ENCODE assay signal across 8 cellular contexts in the genomic region with DNA sequence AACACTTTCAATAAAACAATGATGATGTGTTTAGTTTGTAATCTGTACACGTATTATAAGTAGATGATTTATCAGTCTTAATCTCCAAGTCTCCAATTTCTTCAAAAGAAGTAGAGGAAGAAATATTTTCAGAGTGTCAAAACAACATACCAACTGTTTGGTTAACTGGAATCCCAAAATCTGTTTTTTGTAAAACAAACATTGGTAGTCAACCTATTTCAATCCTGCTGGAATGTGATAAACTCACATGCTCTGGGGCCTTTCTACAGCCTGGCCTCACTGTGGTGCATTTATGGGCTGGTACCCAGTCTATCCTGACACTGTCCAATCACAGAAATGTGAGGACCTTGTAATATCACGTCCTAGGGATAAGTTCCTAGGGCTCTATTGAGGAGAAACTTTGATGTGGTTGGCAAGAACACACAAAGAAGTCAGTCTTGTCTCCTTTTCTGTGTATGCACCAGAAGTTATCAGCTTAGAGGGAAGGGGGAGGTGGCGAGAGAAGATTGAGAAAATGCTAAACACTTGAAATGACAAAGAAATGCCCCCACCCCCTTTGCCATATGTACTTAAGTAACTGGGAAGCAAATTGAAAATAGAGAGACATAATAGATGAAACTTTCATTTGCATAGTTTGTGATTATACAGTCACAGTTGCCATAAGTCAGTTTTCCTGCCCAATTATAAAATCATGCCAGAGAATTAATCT. TPM values are rescaled to one million over a fixed set of nuclear protein-coding genes. Genes with fewer than 3 reads are reported as not detected.
DNase-seq lines count a peak whose midpoint lies in the region; ATAC-seq and TF ChIP-seq lines count a peak whose summit lies in the region.

No MANE protein-coding gene starts in this region.

- no peaks in the 10 kb centered on the region for H3K9me3 Mint-ChIP-seq in activated CD4-positive, alpha-beta T cell treated with anti-CD3 and anti-CD28 coated beads, Interleukin-2, amount 10 ng/mL, durations not matched to agents 24 days and 14 days
- no peaks in the 10 kb centered on the region for H3K9me3 Mint-ChIP-seq in nephron
- no peaks in the 10 kb centered on the region for H3K9me3 Mint-ChIP-seq in osteocyte (ENCODE audit: unreplicated experiment)

- no peaks in the 10 kb centered on the region for H3K36me3 Mint-ChIP-seq in activated CD4-positive, alpha-beta T cell treated with anti-CD3 and anti-CD28 coated beads, Interleukin-2, amount 10 ng/mL, durations not matched to agents 24 days and 14 days (ENCODE audit: low read depth)
- no peaks in the 10 kb centered on the region for H3K36me3 Mint-ChIP-seq in nephron (ENCODE audit: low read depth)
- H3K36me3 Mint-ChIP-seq in osteocyte (ENCODE audit: unreplicated experiment) = no peaks in the 10 kb centered on the region

- H3K27me3 Mint-ChIP-seq in activated CD4-positive, alpha-beta T cell treated with anti-CD3 and anti-CD28 coated beads, Interleukin-2, amount 10 ng/mL, durations not matched to agents 24 days and 14 days = peaks cover 4% of the 10 kb centered on the region
- peaks cover 4% of the 10 kb centered on the region for H3K27me3 Mint-ChIP-seq in nephron (ENCODE audit: low read depth)
- peaks cover 8% of the 10 kb centered on the region for H3K27me3 Mint-ChIP-seq in osteocyte (ENCODE audit: unreplicated experiment)

- H3K27me3 ChIP-seq in colonic mucosa = no peaks in the 10 kb centered on the region

- H3K9ac ChIP-seq in colonic mucosa (ENCODE audit: low read depth in 2 of 2, low read length in 2 of 2) = no peak overlapping the region

- DNase-seq in activated CD4-positive, alpha-beta T cell treated with anti-CD3 and anti-CD28 coated beads, Interleukin-2, amount 10 ng/mL, durations not matched to agents 24 days and 14 days = no peak
- no peak for DNase-seq in activated CD4-positive, alpha-beta T cell treated with anti-CD3 and anti-CD28 coated beads for 4 hours
- no peak for DNase-seq in colonic mucosa
- DNase-seq in osteocyte (ENCODE audit: extremely low spot score, unreplicated experiment) = no peak
- DNase-seq in UCSD-AML1 (lab: John Stamatoyannopoulos, UW; ENCODE audit: unreplicated experiment) = no peak

- intact Hi-C loops in activated CD4-positive, alpha-beta T cell treated with anti-CD3 and anti-CD28 coated beads, Interleukin-2, amount 10 ng/mL, durations not matched to agents 24 days and 14 days (cut with micrococcal nuclease) = loop anchor here (1.0 kb wide), 1 partner anchor 9 kb away; no protein-coding TSS in a partner anchor
- intact Hi-C loops in colonic mucosa (cut with DNase I) = no loop called here

- H3K4me1 ChIP-seq in colonic mucosa = no peaks in the 10 kb centered on the region

- peak overlapping the region; percentile 64 for H3K4me3 Mint-ChIP-seq in activated CD4-positive, alpha-beta T cell treated with anti-CD3 and anti-CD28 coated beads, Interleukin-2, amount 10 ng/mL, durations not matched to agents 24 days and 14 days
- H3K4me3 Mint-ChIP-seq in nephron (no peak overlapping the region), osteocyte (ENCODE audit: unreplicated experiment) (no peak overlapping the region)

- H3K4me1 Mint-ChIP-seq in activated CD4-positive, alpha-beta T cell treated with anti-CD3 and anti-CD28 coated beads, Interleukin-2, amount 10 ng/mL, durations not matched to agents 24 days and 14 days = peaks cover 21% of the 10 kb centered on the region
- H3K4me1 Mint-ChIP-seq in nephron = peaks cover 18% of the 10 kb centered on the region
- peaks cover 1% of the 10 kb centered on the region for H3K4me1 Mint-ChIP-seq in osteocyte (ENCODE audit: unreplicated experiment)

- TF ChIP-seq CTCF in nephron (IDR thresholded peaks at IDR 0.05; ENCODE audit: unreplicated experiment in 3 of 3) (no peak), colonic mucosa (IDR thresholded peaks at IDR 0.05) (no peak), osteocyte (IDR thresholded peaks at IDR 0.05) (no peak)

- ATAC-seq in HG02588 (IDR thresholded peaks at IDR 0.05; ENCODE audit: unreplicated experiment) = peak; percentile 48
- peak; percentile 24 for ATAC-seq in HG03575 (IDR thresholded peaks at IDR 0.05; ENCODE audit: extremely low read depth, insufficient number of reproducible peaks, low FRiP score, unreplicated experiment)

- no peak overlapping the region for H3K27ac ChIP-seq in colonic mucosa

- peak overlapping the region; percentile 87 for H3K27ac Mint-ChIP-seq in activated CD4-positive, alpha-beta T cell treated with anti-CD3 and anti-CD28 coated beads, Interleukin-2, amount 10 ng/mL, durations not matched to agents 24 days and 14 days
- H3K27ac Mint-ChIP-seq in nephron = peak overlapping the region; percentile 72 to 87 (median 77)
- no peak overlapping the region for H3K27ac Mint-ChIP-seq in osteocyte (ENCODE audit: unreplicated experiment)

- no peaks in the 10 kb centered on the region for H3K36me3 ChIP-seq in colonic mucosa

- H3K9me3 ChIP-seq in colonic mucosa = no peaks in the 10 kb centered on the region

- H3K4me3 ChIP-seq in colonic mucosa = no peak overlapping the region

RNA-seq across cellular contexts. Expression of a gene that starts 47.1 kb away (rescaled TPM):
- total RNA-seq in activated CD4-positive, alpha-beta T cell treated with anti-CD3 and anti-CD28 coated beads, Interleukin-2, amount 10 ng/mL, durations not matched to agents 24 days and 14 days = 52.4 and 61.2 TPM in 2 replicates
- total RNA-seq in colonic mucosa = 10 to 100 TPM; 34.0 to 37.1 TPM
- total RNA-seq in osteocyte = 44.8 and 50.1 TPM in 2 replicates

RNA-seq across cellular contexts. Expression of a gene that starts 47.4 kb away (rescaled TPM):
- 2.0 and 2.3 TPM in 2 replicates for total RNA-seq in activated CD4-positive, alpha-beta T cell treated with anti-CD3 and anti-CD28 coated beads, Interleukin-2, amount 10 ng/mL, durations not matched to agents 24 days and 14 days
- 1 to 10 TPM in 1 of 2 donors, under 1 TPM in 1; 0.96 to 1.8 TPM for total RNA-seq in colonic mucosa
- 7.4 TPM in 2 replicates for total RNA-seq in osteocyte
